Comparison of ENCODE assay signal across 27 cellular contexts in the genomic region with DNA sequence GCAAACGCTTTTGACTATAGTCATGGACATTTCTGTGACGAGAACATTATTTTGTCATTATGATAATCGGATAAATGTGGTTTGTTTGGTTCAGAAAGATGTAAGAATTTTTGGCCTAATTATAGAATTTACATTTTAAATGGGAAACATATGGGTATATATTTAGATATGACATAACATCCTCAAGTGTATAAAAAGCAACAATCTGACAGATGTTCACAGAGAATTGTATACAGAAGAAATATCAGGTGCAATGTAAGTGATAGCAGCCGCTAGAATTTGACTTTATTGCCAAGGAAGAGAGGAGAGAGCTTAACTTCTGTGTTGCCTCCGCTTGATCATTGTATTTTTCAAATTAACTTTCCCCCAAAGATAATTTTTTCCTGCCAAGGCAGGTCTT.
DNase-seq lines count a peak whose midpoint lies in the region; ATAC-seq, FAIRE-seq and TF ChIP-seq lines count a peak whose summit lies in the region.
"Had no signal": no experiment of that assay in that cellular context is flagged by ENCODE, and none has a peak within 500 bp of the region (broad histone marks: within the 10 kb centered on the region; RNA-seq: fewer than 3 reads in every experiment).

No MANE protein-coding gene starts in this region.

- CTCF ChIA-PET in AG04450 (lab: Charles Lee), result no interaction called here

- H3K79me2 ChIP-seq in keratinocyte (ENCODE audit: control insufficient read depth, insufficient read depth, low read length), result no peaks in the 10 kb centered on the region

- H3K4me3 ChIP-seq in AG04450 (ENCODE audit: low read depth, low read length), result no peak overlapping the region
- peak overlapping the region; percentile 45 for H3K4me3 ChIP-seq in adipocyte (ENCODE audit: low read length)
- H3K4me3 ChIP-seq in keratinocyte (ENCODE audit: control insufficient read depth in 2 of 3, extremely low read depth in 1 of 3, insufficient read depth in 2 of 3, low read depth in 1 of 3, low read length in 3 of 3), result no peak overlapping the region
- H3K4me3 ChIP-seq in skeletal muscle satellite cell (ENCODE audit: low read length), result no peak overlapping the region
- H3K4me3 ChIP-seq: A549, MG63 had no signal

- H3K4me1 ChIP-seq in adipocyte (ENCODE audit: control insufficient read depth, insufficient read depth, low read length) (peaks cover 13% of the 10 kb centered on the region), keratinocyte (ENCODE audit: control insufficient read depth, extremely low read depth, insufficient read depth, low read length) (no peaks in the 10 kb centered on the region), skeletal muscle satellite cell (ENCODE audit: control insufficient read depth, insufficient read depth, low read length) (peaks cover 32% of the 10 kb centered on the region)
- H3K4me1 ChIP-seq: A549 had no signal

- H3K27me3 ChIP-seq in AG04450 (ENCODE audit: control insufficient read depth, insufficient read depth, low read length) (no peaks in the 10 kb centered on the region), adipocyte (replicated peaks; ENCODE audit: control insufficient read depth, insufficient read depth, low read length) (no peaks in the 10 kb centered on the region), keratinocyte (ENCODE audit: control insufficient read depth, extremely low read depth, insufficient read depth, low read length) (no peaks in the 10 kb centered on the region), skeletal muscle satellite cell (ENCODE audit: control insufficient read depth, insufficient read depth, low read length) (no peaks in the 10 kb centered on the region)
- H3K27me3 ChIP-seq: MG63 had no signal

- peak; percentile 57 for FAIRE-seq in keratinocyte (lab: Jason Lieb, UNC)
- FAIRE-seq: A549, G401.6, GM12892, H1 had no signal

- H3K4me2 ChIP-seq in keratinocyte (ENCODE audit: control insufficient read depth, extremely low read depth, insufficient read depth, low read depth, low read length) (no peak overlapping the region), skeletal muscle satellite cell (ENCODE audit: low read length) (peak overlapping the region; percentile 65)
- H3K4me2 ChIP-seq: A549, SK-N-SH had no signal

- H3K27ac ChIP-seq in AG04450 (ENCODE audit: low read depth, low read length), result peak overlapping the region; percentile 33
- no peak overlapping the region for H3K27ac ChIP-seq in keratinocyte (ENCODE audit: control insufficient read depth, insufficient read depth, low read length)
- H3K27ac ChIP-seq: A549 had no signal

- H4K20me1 ChIP-seq in keratinocyte (ENCODE audit: control insufficient read depth, extremely low read depth, insufficient read depth, low read length), result no peaks in the 10 kb centered on the region

- H3K36me3 ChIP-seq in adipocyte (ENCODE audit: control insufficient read depth, insufficient read depth, low read length, severe bottlenecking) (no peaks in the 10 kb centered on the region), keratinocyte (ENCODE audit: control insufficient read depth in 2 of 2, extremely low read depth in 1 of 2, insufficient read depth in 2 of 2, low read length in 2 of 2) (no peaks in the 10 kb centered on the region), skeletal muscle satellite cell (ENCODE audit: insufficient read depth, low read length) (no peaks in the 10 kb centered on the region)
- H3K36me3 ChIP-seq: MG63 had no signal

- TF ChIP-seq CTCF in AG04450 (IDR thresholded peaks at IDR 0.05; ENCODE audit: low read depth, low read length) (no peak), keratinocyte (optimal IDR thresholded peaks at IDR 0.05 in 1 of 3, IDR thresholded peaks at IDR 0.05 in 1 of 3, conservative IDR thresholded peaks at IDR 0.05 in 1 of 3; ENCODE audit: extremely low read depth in 1 of 3, insufficient read depth in 2 of 3, low read length in 3 of 3) (no peak)

- DNase-seq in AG04450 (ENCODE audit: low read depth, low spot score) (no peak), adipocyte (ENCODE audit: low read depth) (no peak), keratinocyte (ENCODE audit: low read depth, low spot score) (no peak), NCI-H128 (lab: John Stamatoyannopoulos, UW; ENCODE audit: unreplicated experiment) (no peak), posterior cingulate gyrus (no peak), pons (ENCODE audit: low spot score) (no peak)
- DNase-seq: AML-193; C1 segment of cervical spinal cord; CD8-positive, alpha-beta memory T cell; Kasumi-1; NCI-H1436; NCI-H1930; NCI-H226; NCI-H510A treated with DMSO at 0.1 percent for 48 hours; NCI-H748 treated with DMSO at 0.1 percent for 48 hours; NK-92 treated with Interleukin-12 subunit alpha and Interleukin-12 subunit beta, amount 100 ng/mL, for 24 hours; SIG-M5; SK-N-SH had no signal

- no peak overlapping the region for H2AFZ ChIP-seq in keratinocyte (ENCODE audit: control insufficient read depth, low read length)

- H3K9me3 ChIP-seq in AG04450 (ENCODE audit: control insufficient read depth, insufficient read depth, low read length), result peaks cover 3% of the 10 kb centered on the region; the same call in 1 of the 2 replicates
- no peaks in the 10 kb centered on the region for H3K9me3 ChIP-seq in adipocyte (ENCODE audit: control insufficient read depth, low read length)
- H3K9me3 ChIP-seq in keratinocyte (ENCODE audit: control insufficient read depth, low read depth, low read length), result no peaks in the 10 kb centered on the region
- peaks cover 3% of the 10 kb centered on the region for H3K9me3 ChIP-seq in skeletal muscle satellite cell (replicated peaks; ENCODE audit: low read length)
- H3K9me3 ChIP-seq: SK-N-SH had no signal

- POLR2A ChIA-PET in AG04450 (lab: Yijun Ruan, JAX), result no interaction called here

- dilution Hi-C loops in keratinocyte (cut with MboI; ENCODE audit: extremely low pct_ligation_motif_present, low sequenced_read_pairs), result no loop called here

- H3K9ac ChIP-seq in adipocyte (ENCODE audit: low read length), result no peak overlapping the region
- H3K9ac ChIP-seq in keratinocyte (ENCODE audit: control insufficient read depth, extremely low read depth, insufficient read depth, low read length), result no peak overlapping the region
- peak overlapping the region; percentile 39 for H3K9ac ChIP-seq in skeletal muscle satellite cell (ENCODE audit: low read depth, low read length)
- H3K9ac ChIP-seq: SK-N-SH had no signal

- H3K9me1 ChIP-seq in keratinocyte (ENCODE audit: control insufficient read depth, extremely low read depth, insufficient read depth, low read length), result no peaks in the 10 kb centered on the region

- ATAC-seq in GM19395 (IDR thresholded peaks at IDR 0.05; ENCODE audit: unreplicated experiment), result no peak
- ATAC-seq: A549, HCT116, Panc1 had no signal

- intact Hi-C loops in posterior cingulate gyrus (cut with DNase I), result no loop called here
